Comparison of ENCODE assay signal across 1 cellular context in genomic region chr11:257766-258493, GRCh38.
TF ChIP-seq lines count a peak whose summit lies in the region.

No MANE protein-coding gene starts in this region.

TF ChIP-seq in A549, 52 proteins besides CTCF, POLR2A, EP300 and RAD21 (continued from another document):
- TF ChIP-seq EHMT2 (IDR thresholded peaks at IDR 0.05; ENCODE audit: low read depth) (no peak), CHD4 (IDR thresholded peaks at IDR 0.05; ENCODE audit: borderline replicate concordance) (no peak), HES2 (IDR thresholded peaks at IDR 0.05) (no peak), NFE2L2 (conservative IDR thresholded peaks at IDR 0.05; ENCODE audit: low read length) (no peak), ZSCAN20 (CRISPR knock-in tag; IDR thresholded peaks at IDR 0.05) (no peak), FOSB (CRISPR knock-in tag; IDR thresholded peaks at IDR 0.05) (no peak)
